Comparison of ENCODE assay signal across 16 cellular contexts in the genomic region with DNA sequence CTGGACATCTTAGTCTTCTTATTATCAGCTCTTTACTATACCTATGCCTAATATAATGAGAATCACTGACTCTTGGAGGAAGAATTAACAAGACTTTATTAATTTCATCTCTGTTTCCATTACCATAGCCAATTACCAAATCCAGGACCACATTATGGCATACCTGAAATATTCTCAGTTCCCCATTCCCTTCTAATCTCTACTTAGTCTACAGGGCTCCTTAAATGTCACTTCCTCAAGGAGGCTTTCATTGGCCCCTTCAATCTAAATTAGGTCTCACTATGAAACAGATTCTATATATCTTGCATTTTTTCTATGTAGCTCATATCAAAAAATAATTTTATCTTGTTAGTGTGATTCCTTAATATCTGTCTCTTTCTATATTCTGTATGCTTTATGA.
A peak's percentile ranks its signal among the peaks of the same experiment; 100 is the strongest.
DNase-seq lines count a peak whose midpoint lies in the region; ATAC-seq, FAIRE-seq and TF ChIP-seq lines count a peak whose summit lies in the region.
"Had no signal": no experiment of that assay in that cellular context is flagged by ENCODE, and none has a peak within 500 bp of the region (broad histone marks: within the 10 kb centered on the region; RNA-seq: fewer than 3 reads in every experiment).

No MANE protein-coding gene starts in this region.

- no peak for TF ChIP-seq POLR2A in GM12891 (IDR thresholded peaks at IDR 0.05; ENCODE audit: low read depth, low read length)

- ATAC-seq in HG02885 (IDR thresholded peaks at IDR 0.05; ENCODE audit: poor library complexity, unreplicated experiment) (peak; percentile 43), SK-N-SH treated with all-trans-retinoic acid at 6 μM for 48 hours (no peak), GM18867 (IDR thresholded peaks at IDR 0.05; ENCODE audit: unreplicated experiment) (no peak)
- ATAC-seq: GM23338, HepG2 had no signal

- no peak for DNase-seq in GM12891 (ENCODE audit: insufficient read length, low spot score)
- DNase-seq in NCI-H82 (lab: John Stamatoyannopoulos, UW) = no peak
- DNase-seq in NCI-H1436 (lab: John Stamatoyannopoulos, UW) = no peak
- DNase-seq in NCI-H2081 treated with DMSO at 0.1 percent for 48 hours (lab: John Stamatoyannopoulos, UW) = no peak
- DNase-seq: CD4-positive, alpha-beta memory T cell; DMS153; DMS79; GDM1; HCEC 1CT; KBM-7 had no signal

- no peak for FAIRE-seq in GM12891 (lab: Jason Lieb, UNC)
- FAIRE-seq: A204.1, HepG2 had no signal

TF ChIP-seq in GM12891, 5 proteins besides CTCF, POLR2A, EP300 and RAD21:
- TF ChIP-seq SPI1 (IDR thresholded peaks at IDR 0.05; ENCODE audit: low read depth, low read length) (peak; percentile 37), POU2F2 (IDR thresholded peaks at IDR 0.05; ENCODE audit: low read depth, low read length) (no peak), TAF1 (IDR thresholded peaks at IDR 0.05; ENCODE audit: low read depth, low read length) (no peak), PAX5 (IDR thresholded peaks at IDR 0.05; ENCODE audit: insufficient read depth, low read length, severe bottlenecking) (no peak), POLR2AphosphoS5 (IDR thresholded peaks at IDR 0.05; ENCODE audit: low read depth, low read length) (no peak)

TF ChIP-seq in SK-N-SH treated with all-trans-retinoic acid at 6 μM for 48 hours, 23 proteins besides CTCF, POLR2A, EP300 and RAD21:
- TF ChIP-seq ZC3H10 (CRISPR knock-in tag; IDR thresholded peaks at IDR 0.05) (no peak), ISL1 (CRISPR knock-in tag; IDR thresholded peaks at IDR 0.05) (peak; percentile 61)
TF ChIP-seq in SK-N-SH treated with all-trans-retinoic acid at 6 μM for 48 hours: peak in this region for 1.
